In genomic region chr5:150781706-150782614, GRCh38 we compare ENCODE assay signal across 8 cellular contexts. TPM values are rescaled to one million over a fixed set of nuclear protein-coding genes. Genes with fewer than 3 reads are reported as not detected.
DNase-seq lines count a peak whose midpoint lies in the region; ATAC-seq and TF ChIP-seq lines count a peak whose summit lies in the region.

No MANE protein-coding gene starts in this region.

- H3K9me2 ChIP-seq in hepatocyte (replicated peaks; ENCODE audit: insufficient read depth) = no peaks in the 10 kb centered on the region

- peak overlapping the region; percentile 51 to 60 for H3K9ac ChIP-seq in stomach smooth muscle (ENCODE audit: low read length in 2 of 2)

- no peaks in the 10 kb centered on the region for H3K9me3 ChIP-seq in HEK293 (ENCODE audit: control insufficient read depth, insufficient read depth, low read depth, low read length)
- no peaks in the 10 kb centered on the region for H3K9me3 ChIP-seq in hepatocyte (ENCODE audit: low read depth)
- no peaks in the 10 kb centered on the region for H3K9me3 ChIP-seq in stomach smooth muscle (ENCODE audit: control insufficient read depth in 2 of 2, low read length in 2 of 2)

- no peak overlapping the region for H3K27ac ChIP-seq in HEK293 (ENCODE audit: extremely low read depth, low read depth, low read length)
- peak overlapping the region; percentile 83 for H3K27ac ChIP-seq in hepatocyte
- peak overlapping the region; percentile 97 for H3K27ac ChIP-seq in stomach smooth muscle (ENCODE audit: low read length)

- no peak for TF ChIP-seq CTCF in HEK293 (tag by site-specific recombination; IDR thresholded peaks at IDR 0.05)
- TF ChIP-seq CTCF in hepatocyte (IDR thresholded peaks at IDR 0.05; ENCODE audit: poor library complexity) = no peak

- no peaks in the 10 kb centered on the region for H3K27me3 ChIP-seq in hepatocyte
- H3K27me3 ChIP-seq in stomach smooth muscle (ENCODE audit: control insufficient read depth in 1 of 2, insufficient read depth in 2 of 2, low read length in 2 of 2) = no peaks in the 10 kb centered on the region

- no peak overlapping the region for H2AFZ ChIP-seq in hepatocyte

- CTCF ChIA-PET in HEK293 (lab: Yijun Ruan, JAX) = interaction anchor here (0.8 to 4.2 kb wide), 4 partner anchors 18 to 333 kb away, joined by 3 to 31 read pairs (median 4); partner anchors contain the start of gene RBM22

- H3K4me2 ChIP-seq in hepatocyte = peak overlapping the region; percentile 77

- DNase-seq in hepatocyte (ENCODE audit: low spot score) (peak; percentile 74), NCI-H1436 treated with DMSO at 0.1 percent for 48 hours (lab: John Stamatoyannopoulos, UW) (no peak), NCI-H2029 treated with DMSO at 0.1 percent for 48 hours (lab: John Stamatoyannopoulos, UW) (no peak)

- 55% methylated on average over 10 of the region's 10 CpGs for WGBS in hepatocyte (ENCODE audit: low lambda C conversion rate, missing lambda C conversion rate)

- H3K4me1 ChIP-seq in HEK293 (ENCODE audit: control insufficient read depth, insufficient read depth, low read length) (peaks cover 11% of the 10 kb centered on the region), hepatocyte (ENCODE audit: insufficient read depth) (peaks cover 39% of the 10 kb centered on the region), stomach smooth muscle (ENCODE audit: control insufficient read depth, insufficient read depth, low read length) (peaks cover 62% of the 10 kb centered on the region)

- H3K27me3 Mint-ChIP-seq in activated naive CD8-positive, alpha-beta T cell = no peaks in the 10 kb centered on the region

- H3K4me1 Mint-ChIP-seq in activated naive CD8-positive, alpha-beta T cell (ENCODE audit: low read depth) = peaks cover 78% of the 10 kb centered on the region

- peaks cover 4% of the 10 kb centered on the region for H3K36me3 Mint-ChIP-seq in activated naive CD8-positive, alpha-beta T cell

- H3K79me2 ChIP-seq in hepatocyte = peaks cover 68% of the 10 kb centered on the region

- H3K9me3 Mint-ChIP-seq in activated naive CD8-positive, alpha-beta T cell (ENCODE audit: low read depth) = no peaks in the 10 kb centered on the region

- H3K27ac Mint-ChIP-seq in activated naive CD8-positive, alpha-beta T cell = peak overlapping the region; percentile 93

- no peaks in the 10 kb centered on the region for H4K20me1 ChIP-seq in hepatocyte (ENCODE audit: insufficient read depth, poor library complexity, severe bottlenecking)

- ATAC-seq in HG03565 (IDR thresholded peaks at IDR 0.05; ENCODE audit: unreplicated experiment) = no peak
- no peak for ATAC-seq in GM18502 (IDR thresholded peaks at IDR 0.05; ENCODE audit: poor library complexity, unreplicated experiment)

- no peak overlapping the region for H3K4me3 Mint-ChIP-seq in activated naive CD8-positive, alpha-beta T cell

- no peak overlapping the region for H3K4me3 ChIP-seq in HEK293 (ENCODE audit: low read depth, low read length)
- no peak overlapping the region for H3K4me3 ChIP-seq in hepatocyte
- H3K4me3 ChIP-seq in stomach smooth muscle (ENCODE audit: low read length in 2 of 2) = peak overlapping the region; percentile 44 to 93

- POLR2A ChIA-PET in HEK293 (lab: Yijun Ruan, JAX) = no interaction called here

- H3K36me3 ChIP-seq in HEK293 (ENCODE audit: control insufficient read depth in 2 of 2, insufficient read depth in 1 of 2, low read length in 2 of 2) = no peaks in the 10 kb centered on the region; a peak in 1 of 3 replicates
- no peaks in the 10 kb centered on the region for H3K36me3 ChIP-seq in hepatocyte (replicated peaks; ENCODE audit: insufficient read depth, low read depth)
- H3K36me3 ChIP-seq in stomach smooth muscle (ENCODE audit: control insufficient read depth in 2 of 2, insufficient read depth in 2 of 2, low read length in 2 of 2) = no peaks in the 10 kb centered on the region

TF ChIP-seq in HEK293, 187 proteins besides CTCF, POLR2A, EP300 and RAD21:
- TF ChIP-seq ZIC2 (tag by site-specific recombination; IDR thresholded peaks at IDR 0.05) (peak; percentile 45; the same call in 1 of the 2 replicates), ZSCAN4 (tag by site-specific recombination; IDR thresholded peaks at IDR 0.05) (no peak), ZBTB17 (tag by site-specific recombination; IDR thresholded peaks at IDR 0.05) (no peak), ZNF561 (tag by site-specific recombination; IDR thresholded peaks at IDR 0.05; ENCODE audit: borderline replicate concordance) (no peak), SCRT1 (tag by site-specific recombination; IDR thresholded peaks at IDR 0.05; ENCODE audit: borderline replicate concordance) (peak; percentile 58; the same call in 1 of the 2 replicates), SCRT2 (tag by site-specific recombination; IDR thresholded peaks at IDR 0.05) (peak; percentile 86), ZNF292 (tag by site-specific recombination; IDR thresholded peaks at IDR 0.05; ENCODE audit: borderline replicate concordance, low read depth) (no peak)
- TF ChIP-seq, protein P1, sequence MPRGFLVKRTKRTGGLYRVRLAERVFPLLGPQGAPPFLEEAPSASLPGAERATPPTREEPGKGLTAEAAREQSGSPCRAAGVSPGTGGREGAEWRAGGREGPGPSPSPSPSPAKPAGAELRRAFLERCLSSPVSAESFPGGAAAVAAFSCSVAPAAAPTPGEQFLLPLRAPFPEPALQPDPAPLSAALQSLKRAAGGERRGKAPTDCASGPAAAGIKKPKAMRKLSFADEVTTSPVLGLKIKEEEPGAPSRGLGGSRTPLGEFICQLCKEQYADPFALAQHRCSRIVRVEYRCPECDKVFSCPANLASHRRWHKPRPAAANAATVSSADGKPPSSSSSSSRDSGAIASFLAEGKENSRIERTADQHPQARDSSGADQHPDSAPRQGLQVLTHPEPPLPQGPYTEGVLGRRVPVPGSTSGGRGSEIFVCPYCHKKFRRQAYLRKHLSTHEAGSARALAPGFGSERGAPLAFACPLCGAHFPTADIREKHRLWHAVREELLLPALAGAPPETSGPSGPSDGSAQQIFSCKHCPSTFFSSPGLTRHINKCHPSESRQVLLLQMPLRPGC (tag by site-specific recombination; IDR thresholded peaks at IDR 0.05) = no peak

RNA-seq across cellular contexts. Expression of gene SMIM3, which starts 3.4 kb away (rescaled TPM):
- total RNA-seq in hepatocyte = 47.7 and 52.2 TPM in 2 replicates
- polyA plus RNA-seq in hepatocyte = 44.2 and 45.5 TPM in 2 replicates

RNA-seq across cellular contexts. Expression of gene DCTN4, which starts 23.1 kb away (rescaled TPM):
- total RNA-seq in hepatocyte = 50.0 and 63.9 TPM in 2 replicates
- polyA plus RNA-seq in hepatocyte = 18.3 and 22.9 TPM in 2 replicates

Comparison
In these comparisons a context has a peak if more than half of its experiments do, and no peak if none do; other contexts are left out.
1. H3K4me3 ChIP-seq: peak in stomach smooth muscle (2 of 2); none in HEK293 (single experiment) and hepatocyte (single experiment).